Comparison of ENCODE assay signal across 11 cellular contexts in the genomic region with DNA sequence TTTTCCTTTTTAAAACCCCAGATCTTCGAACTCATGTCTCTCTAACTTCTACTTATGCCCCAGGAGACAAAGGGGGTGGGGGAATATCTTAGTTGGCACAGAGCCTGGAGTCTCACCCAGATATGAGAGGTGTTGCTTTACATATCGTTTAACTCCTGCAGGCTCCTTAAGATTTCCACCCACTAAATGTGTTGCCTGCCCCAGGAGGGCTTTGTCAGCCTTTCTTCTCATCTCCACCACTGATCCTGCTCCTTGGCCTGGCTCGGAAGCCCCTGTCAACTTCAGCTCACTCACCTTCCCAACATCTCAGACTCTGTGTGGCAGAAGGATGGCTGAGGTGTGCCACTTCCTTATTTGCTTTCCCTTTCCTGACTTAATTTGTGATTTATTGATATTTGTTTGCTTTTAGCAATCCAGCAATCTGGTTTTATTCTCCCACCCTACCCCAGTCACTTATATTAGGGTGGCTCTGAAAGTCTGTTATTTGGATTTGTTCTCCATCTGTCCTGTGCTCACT.
DNase-seq lines count a peak whose midpoint lies in the region; TF ChIP-seq lines count a peak whose summit lies in the region.
"Had no signal": no experiment of that assay in that cellular context is flagged by ENCODE, and none has a peak within 500 bp of the region (broad histone marks: within the 10 kb centered on the region; RNA-seq: fewer than 3 reads in every experiment).

No MANE protein-coding gene starts in this region.

- 14 to 38% (median 21%) methylated on average over 3 of the region's 3 CpGs for WGBS in stomach, 5 donors

- no peaks in the 10 kb centered on the region for H3K36me3 ChIP-seq in stomach

- no peak overlapping the region for H3K4me3 ChIP-seq in stomach
- H3K4me3 ChIP-seq: A549 had no signal

- TF ChIP-seq POLR2A in stomach (IDR thresholded peaks at IDR 0.05) = no peak

- H3K4me1 ChIP-seq in stomach = peaks cover 0 to 18% (median 8%) of the 10 kb centered on the region in 4 donors
- H3K4me1 ChIP-seq: A549 had no signal

- DNase-seq in NCI-H146 (lab: John Stamatoyannopoulos, UW) (peak; percentile 25), NCI-H146 treated with DMSO at 0.1 percent for 48 hours (lab: John Stamatoyannopoulos, UW; ENCODE audit: unreplicated experiment) (no peak), DMS53 treated with DMSO at 0.1 percent for 48 hours (lab: John Stamatoyannopoulos, UW; ENCODE audit: unreplicated experiment) (peak; percentile 23), NCI-H748 (lab: John Stamatoyannopoulos, UW; ENCODE audit: unreplicated experiment) (peak; percentile 7), stomach (no peak), NCI-H526 (lab: John Stamatoyannopoulos, UW) (no peak), NCI-H187 treated with DMSO at 0.1 percent for 48 hours (lab: John Stamatoyannopoulos, UW) (no peak)
- DNase-seq: Calu3, MV-4-11, NCI-H1930 had no signal

- H3K27me3 ChIP-seq in stomach = no peaks in the 10 kb centered on the region

- peak overlapping the region in 3 of 5 donors; percentile 20 to 60 (median 24) for H3K27ac ChIP-seq in stomach
- H3K27ac ChIP-seq: A549 had no signal

- no peak for TF ChIP-seq EP300 in stomach (IDR thresholded peaks at IDR 0.05)

- intact Hi-C loops in stomach (cut with DNase I; ENCODE audit: low total_unique reads) = no loop called here

- TF ChIP-seq CTCF in stomach (IDR thresholded peaks at IDR 0.05) = no peak

- no peaks in the 10 kb centered on the region for H3K9me3 ChIP-seq in stomach
- H3K9me3 ChIP-seq: A549 had no signal

Comparison
In these comparisons a context has a peak if more than half of its experiments do, and no peak if none do; other contexts are left out.
1. DNase-seq: peak in NCI-H146 (single experiment), DMS53 treated with DMSO at 0.1 percent for 48 hours (single experiment) and NCI-H748 (single experiment); none in NCI-H146 treated with DMSO at 0.1 percent for 48 hours (single experiment), stomach (single experiment), NCI-H526 (0 of 2) and NCI-H187 treated with DMSO at 0.1 percent for 48 hours (single experiment).